Comparison of ENCODE assay signal across 1 cellular context in the genomic region with DNA sequence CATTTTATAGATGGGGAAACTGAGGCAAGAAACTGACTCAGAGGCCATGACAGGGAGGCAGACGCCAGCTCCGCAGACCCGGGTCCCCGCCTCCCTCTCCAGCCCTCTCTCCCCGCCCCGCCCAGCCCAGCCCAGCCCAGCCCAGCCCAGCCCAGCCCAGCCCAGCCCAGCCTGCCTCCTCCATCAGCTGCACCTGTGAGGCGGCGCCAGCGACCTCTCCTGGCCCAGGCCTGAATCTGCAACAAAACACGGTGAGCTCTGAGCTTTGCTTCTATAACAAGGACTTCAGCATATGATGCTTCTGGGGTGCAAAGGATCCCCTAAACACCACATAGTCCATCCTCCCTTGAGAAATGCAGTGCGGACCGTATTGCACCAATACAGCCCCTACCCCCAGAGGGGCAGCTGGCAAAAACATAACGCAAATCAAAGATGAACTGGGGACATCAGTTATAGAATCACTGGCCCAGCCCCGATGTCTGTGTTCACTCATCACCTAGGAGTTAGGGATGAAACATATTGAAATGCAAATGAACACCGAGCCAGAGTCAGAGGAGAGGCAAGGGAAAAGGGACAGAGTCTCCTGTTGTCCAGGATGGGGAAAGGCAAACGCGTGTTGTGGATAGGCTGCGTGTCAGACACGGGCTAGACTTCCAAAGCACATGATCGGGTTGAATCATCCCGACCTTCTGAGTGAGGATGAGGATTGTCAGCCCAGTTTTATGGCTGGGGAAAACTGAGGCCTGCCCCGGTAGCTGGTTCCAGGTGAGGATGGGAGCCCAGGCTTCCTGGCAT.
TF ChIP-seq lines count a peak whose summit lies in the region.

No MANE protein-coding gene starts in this region.

TF ChIP-seq in HEK293, 187 proteins besides CTCF, POLR2A, EP300 and RAD21 (continued from another document):
- TF ChIP-seq, protein P1, sequence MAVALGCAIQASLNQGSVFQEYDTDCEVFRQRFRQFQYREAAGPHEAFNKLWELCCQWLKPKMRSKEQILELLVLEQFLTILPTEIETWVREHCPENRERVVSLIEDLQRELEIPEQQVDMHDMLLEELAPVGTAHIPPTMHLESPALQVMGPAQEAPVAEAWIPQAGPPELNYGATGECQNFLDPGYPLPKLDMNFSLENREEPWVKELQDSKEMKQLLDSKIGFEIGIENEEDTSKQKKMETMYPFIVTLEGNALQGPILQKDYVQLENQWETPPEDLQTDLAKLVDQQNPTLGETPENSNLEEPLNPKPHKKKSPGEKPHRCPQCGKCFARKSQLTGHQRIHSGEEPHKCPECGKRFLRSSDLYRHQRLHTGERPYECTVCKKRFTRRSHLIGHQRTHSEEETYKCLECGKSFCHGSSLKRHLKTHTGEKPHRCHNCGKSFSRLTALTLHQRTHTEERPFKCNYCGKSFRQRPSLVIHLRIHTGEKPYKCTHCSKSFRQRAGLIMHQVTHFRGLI (tag by site-specific recombination; IDR thresholded peaks at IDR 0.05): peak; percentile 76
- TF ChIP-seq, protein P2, sequence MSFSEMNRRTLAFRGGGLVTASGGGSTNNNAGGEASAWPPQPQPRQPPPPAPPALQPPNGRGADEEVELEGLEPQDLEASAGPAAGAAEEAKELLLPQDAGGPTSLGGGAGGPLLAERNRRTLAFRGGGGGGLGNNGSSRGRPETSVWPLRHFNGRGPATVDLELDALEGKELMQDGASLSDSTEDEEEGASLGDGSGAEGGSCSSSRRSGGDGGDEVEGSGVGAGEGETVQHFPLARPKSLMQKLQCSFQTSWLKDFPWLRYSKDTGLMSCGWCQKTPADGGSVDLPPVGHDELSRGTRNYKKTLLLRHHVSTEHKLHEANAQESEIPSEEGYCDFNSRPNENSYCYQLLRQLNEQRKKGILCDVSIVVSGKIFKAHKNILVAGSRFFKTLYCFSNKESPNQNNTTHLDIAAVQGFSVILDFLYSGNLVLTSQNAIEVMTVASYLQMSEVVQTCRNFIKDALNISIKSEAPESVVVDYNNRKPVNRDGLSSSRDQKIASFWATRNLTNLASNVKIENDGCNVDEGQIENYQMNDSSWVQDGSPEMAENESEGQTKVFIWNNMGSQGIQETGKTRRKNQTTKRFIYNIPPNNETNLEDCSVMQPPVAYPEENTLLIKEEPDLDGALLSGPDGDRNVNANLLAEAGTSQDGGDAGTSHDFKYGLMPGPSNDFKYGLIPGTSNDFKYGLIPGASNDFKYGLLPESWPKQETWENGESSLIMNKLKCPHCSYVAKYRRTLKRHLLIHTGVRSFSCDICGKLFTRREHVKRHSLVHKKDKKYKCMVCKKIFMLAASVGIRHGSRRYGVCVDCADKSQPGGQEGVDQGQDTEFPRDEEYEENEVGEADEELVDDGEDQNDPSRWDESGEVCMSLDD (tag by site-specific recombination; IDR thresholded peaks at IDR 0.05): no peak
